2 cellular contexts compared by ENCODE assay signal in the genomic region with DNA sequence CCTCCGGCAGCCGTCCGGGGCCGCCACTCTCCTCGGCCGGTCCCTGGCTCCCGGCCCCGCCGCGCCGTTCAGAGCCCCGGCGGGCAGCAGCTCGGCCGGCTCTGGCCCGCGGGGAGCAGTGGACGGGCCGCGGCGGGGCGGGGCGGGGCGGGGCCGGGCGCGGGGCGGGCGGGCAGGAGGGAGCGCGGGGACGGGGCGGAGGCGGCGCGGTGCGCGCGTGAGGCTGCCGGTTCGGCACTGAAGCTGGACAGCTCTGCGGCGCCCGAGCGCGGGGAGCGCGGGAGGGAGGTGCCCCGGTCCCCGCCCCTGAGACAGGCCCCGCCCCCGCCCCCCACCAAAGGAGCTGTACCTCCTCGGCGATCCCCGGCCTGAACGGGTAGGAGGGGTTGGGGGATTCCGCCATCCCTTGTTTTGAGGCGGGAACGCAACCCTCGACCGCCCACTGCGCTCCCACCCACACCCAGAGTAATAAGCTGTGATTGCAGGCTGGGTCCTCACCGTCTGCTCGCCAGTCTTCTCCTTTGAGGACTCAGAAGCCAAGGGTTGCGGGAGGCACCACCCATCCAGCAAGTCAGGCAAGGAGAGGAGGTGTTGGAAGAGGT.
TF ChIP-seq lines count a peak whose summit lies in the region.

Gene DRD2, minus strand, starts transcription at position 239 of the 602 bp plus-strand sequence. CDS start 50,747 bp downstream, outside the sequence.

TF ChIP-seq in GM23338, 12 proteins besides CTCF, POLR2A, EP300 and RAD21:
- peak; percentile 68 for TF ChIP-seq REST (IDR thresholded peaks at IDR 0.05; ENCODE audit: unreplicated experiment)
- TF ChIP-seq NANOG (IDR thresholded peaks at IDR 0.05; ENCODE audit: borderline replicate concordance): no peak

TF ChIP-seq in H1, 55 proteins besides CTCF, POLR2A, EP300 and RAD21:
- TF ChIP-seq EZH2 (IDR thresholded peaks at IDR 0.05; ENCODE audit: low read depth, low read length, severe bottlenecking): peak; percentile 20
- no peak for TF ChIP-seq MAFK (IDR thresholded peaks at IDR 0.05; ENCODE audit: low read depth, low read length)
- no peak for TF ChIP-seq HDAC6 (IDR thresholded peaks at IDR 0.05; ENCODE audit: low read depth, low read length)
